Comparison of ENCODE assay signal across 8 cellular contexts in the genomic region with DNA sequence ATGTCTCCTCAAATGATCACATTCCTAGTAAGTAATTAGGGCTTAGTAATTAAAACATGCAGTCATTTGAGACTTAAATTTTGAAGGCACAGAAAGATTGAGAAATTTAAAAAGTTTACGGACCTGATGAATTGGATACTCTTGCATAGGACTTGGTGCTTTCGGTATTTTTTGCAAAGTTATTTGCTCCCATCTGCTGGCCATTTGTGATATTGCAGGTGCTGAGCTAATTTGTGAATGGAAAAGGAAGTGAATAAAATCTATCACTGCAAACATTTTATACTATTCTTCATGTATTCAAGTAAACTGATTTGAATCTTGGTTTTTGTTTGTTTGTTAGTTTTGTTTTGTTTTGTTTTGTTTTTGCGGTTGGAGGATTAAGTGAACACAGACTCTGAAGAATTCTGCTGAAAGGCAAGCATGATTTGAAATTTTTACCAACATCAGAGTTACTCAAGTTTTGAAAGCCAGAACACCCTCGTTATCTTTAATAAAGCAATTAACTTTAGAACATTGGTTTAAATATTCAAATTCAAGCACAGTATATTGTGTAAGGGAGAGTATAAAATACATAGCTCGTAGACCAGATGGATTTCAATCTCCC.
DNase-seq lines count a peak whose midpoint lies in the region; TF ChIP-seq lines count a peak whose summit lies in the region.
"Had no signal": no experiment of that assay in that cellular context is flagged by ENCODE, and none has a peak within 500 bp of the region (broad histone marks: within the 10 kb centered on the region; RNA-seq: fewer than 3 reads in every experiment).

No MANE protein-coding gene starts in this region.

- no peaks in the 10 kb centered on the region for H3K36me3 ChIP-seq in brain microvascular endothelial cell (replicated peaks)

- peak; percentile 64 for DNase-seq in ELF-1 (ENCODE audit: low read depth, low spot score)
- DNase-seq in HuH-7.5 (ENCODE audit: low spot score) = peak; percentile 3
- peak; percentile 68 for DNase-seq in SK-N-DZ (ENCODE audit: low spot score)
- DNase-seq in brain microvascular endothelial cell = peak; percentile 69
- peak; percentile 15 for DNase-seq in kidney glomerular epithelial cell (lab: John Stamatoyannopoulos, UW)
- DNase-seq in stimulated activated CD4-positive, alpha-beta T cell treated with anti-CD3 and anti-CD28 coated beads, Interleukin-4, amount 100 ng/mL, for 1 hour = peak; percentile 9
- no peak for DNase-seq in NCI-H1436 treated with DMSO at 0.1 percent for 48 hours (lab: John Stamatoyannopoulos, UW)
- DNase-seq: activated naive CD8-positive, alpha-beta T cell treated with anti-CD3 and anti-CD28 coated beads, Interleukin-2, amount 10 ng/mL, durations not matched to agents 7 days and 5 days had no signal

- TF ChIP-seq CTCF in brain microvascular endothelial cell (IDR thresholded peaks at IDR 0.05; ENCODE audit: low read depth, low read length, missing control alignments) = peak; percentile 76

- no peak overlapping the region for H3K27ac ChIP-seq in brain microvascular endothelial cell

- in situ Hi-C loops in brain microvascular endothelial cell (cut with HindIII; ENCODE audit: low pct_ligation_motif_present, low sequenced_read_pairs) = no loop called here

- H3K4me3 ChIP-seq in brain microvascular endothelial cell (ENCODE audit: low read depth, low read length) = no peak overlapping the region

- H3K27me3 ChIP-seq in brain microvascular endothelial cell (replicated peaks) = no peaks in the 10 kb centered on the region
